Comparison of ENCODE assay signal across 25 cellular contexts in the genomic region with DNA sequence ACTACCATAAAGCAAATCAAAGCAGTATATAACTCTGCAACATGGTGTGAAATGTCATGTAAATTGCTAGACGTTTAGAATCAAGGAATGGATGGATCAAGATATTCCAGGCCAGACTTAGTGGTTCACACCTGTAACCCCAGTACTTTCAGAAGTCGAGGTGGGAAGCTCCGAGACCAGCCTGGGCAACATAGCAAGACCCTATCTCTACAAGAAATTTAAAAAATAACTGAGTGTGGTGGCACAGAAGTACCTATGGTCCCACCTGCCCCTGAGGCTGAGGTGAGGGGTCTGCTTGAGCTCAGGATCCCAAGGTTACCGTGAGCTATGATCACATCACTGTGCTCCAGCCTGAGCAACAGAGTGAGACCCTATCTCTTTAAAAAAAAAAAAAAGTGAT. TPM values are rescaled to one million over a fixed set of nuclear protein-coding genes. Genes with fewer than 3 reads are reported as not detected.
DNase-seq lines count a peak whose midpoint lies in the region; ATAC-seq, FAIRE-seq and TF ChIP-seq lines count a peak whose summit lies in the region.
"Had no signal": no experiment of that assay in that cellular context is flagged by ENCODE, and none has a peak within 500 bp of the region (broad histone marks: within the 10 kb centered on the region; RNA-seq: fewer than 3 reads in every experiment).

No MANE protein-coding gene starts in this region.

- peaks cover 6% of the 10 kb centered on the region for H4K20me1 ChIP-seq in K562 (replicated peaks; ENCODE audit: control insufficient read depth, insufficient read depth, low read length)

- TF ChIP-seq EP300 in K562 (IDR thresholded peaks at IDR 0.05; ENCODE audit: low read length), result no peak

- no peak overlapping the region for H3K9ac ChIP-seq in K562 (ENCODE audit: insufficient read depth in 1 of 2, low read depth in 2 of 2, low read length in 2 of 2)
- H3K9ac ChIP-seq: GM23248 had no signal

- no peak for FAIRE-seq in K562 (lab: Jason Lieb, UNC)
- FAIRE-seq: G401.6 had no signal

- WGBS in K562 (ENCODE audit: insufficient coverage, low coverage, missing lambda C conversion rate), result 78% methylated on average over 4 of the region's 4 CpGs
- WGBS in aorta, 2 donors, result 88 to 89% methylated on average over 4 of the region's 4 CpGs

- H3K27me3 ChIP-seq in K562 (ENCODE audit: control insufficient read depth in 2 of 2, insufficient read depth in 2 of 2, low read length in 2 of 2) (no peaks in the 10 kb centered on the region), aorta (ENCODE audit: control insufficient read depth in 1 of 2, insufficient read depth in 2 of 2, low read length in 1 of 2) (no peaks in the 10 kb centered on the region)
- H3K27me3 ChIP-seq: BE2C had no signal

- POLR2A ChIA-PET in activated CD4-positive, alpha-beta T cell treated with anti-CD3 and anti-CD28 coated beads, Interleukin-2, amount 10 ng/mL, durations not matched to agents 7 days and 5 days (lab: Charles Lee), result no interaction called here
- POLR2A ChIA-PET in K562 (lab: Yijun Ruan, JAX), result interaction anchor here (0.7 to 4.6 kb wide), 9 partner anchors 9 to 39 kb away, joined by 4 to 37 read pairs (median 5); no protein-coding TSS in a partner anchor

- TF ChIP-seq RAD21 in K562 (CRISPR knock-in tag; conservative IDR thresholded peaks at IDR 0.05 in 1 of 2, IDR thresholded peaks at IDR 0.05 in 1 of 2), result no peak

- H3K9me3 ChIP-seq in K562 (replicated peaks; ENCODE audit: control insufficient read depth, insufficient read depth, low read depth, low read length) (no peaks in the 10 kb centered on the region), aorta (ENCODE audit: control insufficient read depth, low read length) (no peaks in the 10 kb centered on the region)
- H3K9me3 ChIP-seq: BE2C had no signal

- DNase-seq in activated CD4-positive, alpha-beta T cell treated with anti-CD3 and anti-CD28 coated beads, Interleukin-2, amount 10 ng/mL, durations not matched to agents 7 days and 5 days, result no peak
- no peak for DNase-seq in activated CD4-positive, alpha-beta T cell treated with anti-CD3 and anti-CD28 coated beads, Interleukin-2, amount 50 U/mL, for 4 hours
- no peak for DNase-seq in stimulated activated naive CD8-positive, alpha-beta T cell treated with anti-CD3 and anti-CD28 coated beads, Interleukin-15, Interleukin-2, amounts not matched to agents 100 U/mL and 50 U/mL, for 24 hours
- DNase-seq in K562 (ENCODE audit: extremely low read depth in 1 of 4, low spot score in 3 of 4) (no peak), GM13976 (ENCODE audit: low spot score) (no peak), aorta (no peak), COR-L47 (lab: John Stamatoyannopoulos, UW) (no peak)
- DNase-seq: 8988T, ACHN, BE2C, GM23248, H7, HFFc6, NCI-H1048, NCI-H1417, NCI-H1694, NCI-H2029 treated with DMSO at 0.1 percent for 48 hours, NCI-H446 treated with DMSO at 0.1 percent for 48 hours, NCI-H69, SHP77 had no signal

- H3K9me1 ChIP-seq in K562 (ENCODE audit: control insufficient read depth, insufficient read depth, low read length), result no peaks in the 10 kb centered on the region

- TF ChIP-seq POLR2A in K562 (conservative IDR thresholded peaks at IDR 0.05), result no peak

- peaks cover 19% of the 10 kb centered on the region for H3K36me3 Mint-ChIP-seq in activated CD4-positive, alpha-beta T cell treated with anti-CD3 and anti-CD28 coated beads, Interleukin-2, amount 10 ng/mL, durations not matched to agents 7 days and 5 days (ENCODE audit: low read depth)
- peaks cover 22% of the 10 kb centered on the region for H3K36me3 Mint-ChIP-seq in stimulated activated naive CD8-positive, alpha-beta T cell treated with anti-CD3 and anti-CD28 coated beads, Interleukin-15, Interleukin-2, amounts not matched to agents 100 ng/mL and 50 ng/mL, for 24 hours (ENCODE audit: low read depth)
- H3K36me3 Mint-ChIP-seq: CD14-positive monocyte, IgD-negative memory B cell had no signal

- peaks cover 31% of the 10 kb centered on the region for H3K4me1 Mint-ChIP-seq in activated CD4-positive, alpha-beta T cell treated with anti-CD3 and anti-CD28 coated beads, Interleukin-2, amount 10 ng/mL, durations not matched to agents 7 days and 5 days
- H3K4me1 Mint-ChIP-seq in stimulated activated naive CD8-positive, alpha-beta T cell treated with anti-CD3 and anti-CD28 coated beads, Interleukin-15, Interleukin-2, amounts not matched to agents 100 ng/mL and 50 ng/mL, for 24 hours (ENCODE audit: low read depth), result peaks cover 38% of the 10 kb centered on the region

- in situ Hi-C loops in K562 (cut with MboI), result no loop called here
- in situ Hi-C loops in GM13976 (cut with MboI; ENCODE audit: low sequenced_read_pairs, unreplicated experiment), result no loop called here

- H3K4me1 ChIP-seq in K562 (replicated peaks in 1 of 2; ENCODE audit: control insufficient read depth in 2 of 2, insufficient read depth in 2 of 2, low read length in 2 of 2) (peaks cover 0 to 23% of the 10 kb centered on the region in 2 experiments; a peak in 3 of 5 replicates), aorta (ENCODE audit: control insufficient read depth in 1 of 2, insufficient read depth in 2 of 2, low read length in 2 of 2) (no peaks in the 10 kb centered on the region)
- H3K4me1 ChIP-seq: BE2C had no signal

- H3K4me3 Mint-ChIP-seq in activated CD4-positive, alpha-beta T cell treated with anti-CD3 and anti-CD28 coated beads, Interleukin-2, amount 10 ng/mL, durations not matched to agents 7 days and 5 days, result no peak overlapping the region
- peak overlapping the region; percentile 64 for H3K4me3 Mint-ChIP-seq in stimulated activated naive CD8-positive, alpha-beta T cell treated with anti-CD3 and anti-CD28 coated beads, Interleukin-15, Interleukin-2, amounts not matched to agents 100 ng/mL and 50 ng/mL, for 24 hours
- H3K4me3 Mint-ChIP-seq: CD14-positive monocyte had no signal

- CTCF ChIA-PET in activated CD4-positive, alpha-beta T cell treated with anti-CD3 and anti-CD28 coated beads, Interleukin-2, amount 10 ng/mL, durations not matched to agents 7 days and 5 days (lab: Charles Lee), result interaction anchor here (0.6 to 1.7 kb wide), 7 partner anchors 14 to 99 kb away, joined by 3 to 7 read pairs (median 3); no protein-coding TSS in a partner anchor
- CTCF ChIA-PET in K562 (lab: Yijun Ruan, JAX; ENCODE audit: low intra/inter-chr PET ratio), result no interaction called here

- H2AFZ ChIP-seq in K562 (ENCODE audit: low read depth, low read length), result no peak overlapping the region
- H2AFZ ChIP-seq: GM23248 had no signal

- ATAC-seq in stimulated activated naive CD8-positive, alpha-beta T cell treated with anti-CD3 and anti-CD28 coated beads, Interleukin-15, Interleukin-2, amounts not matched to agents 100 U/mL and 50 U/mL, for 24 hours, result no peak
- ATAC-seq in K562 (no peak), aorta (ENCODE audit: low FRiP score) (no peak)

- peaks cover 5% of the 10 kb centered on the region for H3K9me3 Mint-ChIP-seq in activated CD4-positive, alpha-beta T cell treated with anti-CD3 and anti-CD28 coated beads, Interleukin-2, amount 10 ng/mL, durations not matched to agents 7 days and 5 days
- H3K9me3 Mint-ChIP-seq in stimulated activated naive CD8-positive, alpha-beta T cell treated with anti-CD3 and anti-CD28 coated beads, Interleukin-15, Interleukin-2, amounts not matched to agents 100 ng/mL and 50 ng/mL, for 24 hours, result peaks cover 5% of the 10 kb centered on the region
- H3K9me3 Mint-ChIP-seq: CD14-positive monocyte, HFFc6, IgD-negative memory B cell had no signal

- H3K36me3 ChIP-seq in K562 (ENCODE audit: control insufficient read depth, insufficient read depth, low read length) (peaks cover 3% of the 10 kb centered on the region; the same call in 2 of the 3 replicates), aorta (ENCODE audit: control insufficient read depth in 1 of 2, insufficient read depth in 2 of 2, low read length in 1 of 2) (no peaks in the 10 kb centered on the region)
- H3K36me3 ChIP-seq: BE2C had no signal

- H3K27ac ChIP-seq in K562 (ENCODE audit: extremely low read depth, low read depth, low read length) (no peak overlapping the region), aorta (ENCODE audit: low read depth in 1 of 2, low read length in 2 of 2) (no peak overlapping the region)
- H3K27ac ChIP-seq: GM23248, RWPE1 had no signal

- H3K79me2 ChIP-seq in K562 (ENCODE audit: control insufficient read depth, insufficient read depth, low read length), result peaks cover 34% of the 10 kb centered on the region

- TF ChIP-seq CTCF in K562 (IDR thresholded peaks at IDR 0.05 in 2 of 3, conservative IDR thresholded peaks at IDR 0.05 in 1 of 3; ENCODE audit: insufficient read depth in 2 of 3, low read depth in 1 of 3, low read length in 3 of 3), result no peak
- no peak for TF ChIP-seq CTCF in GM13976 (IDR thresholded peaks at IDR 0.05; ENCODE audit: borderline replicate concordance, control extremely low read depth, extremely low read depth, insufficient read depth, missing control alignments)

- H3K27me3 Mint-ChIP-seq in activated CD4-positive, alpha-beta T cell treated with anti-CD3 and anti-CD28 coated beads, Interleukin-2, amount 10 ng/mL, durations not matched to agents 7 days and 5 days, result no peaks in the 10 kb centered on the region
- no peaks in the 10 kb centered on the region for H3K27me3 Mint-ChIP-seq in stimulated activated naive CD8-positive, alpha-beta T cell treated with anti-CD3 and anti-CD28 coated beads, Interleukin-15, Interleukin-2, amounts not matched to agents 100 ng/mL and 50 ng/mL, for 24 hours

- BruUV-seq in K562 (replicated peaks; lab: Mats Ljungman, UMichigan), result no TSS peak

- no peak overlapping the region for H3K4me3 ChIP-seq in K562
- no peak overlapping the region for H3K4me3 ChIP-seq in aorta (ENCODE audit: low read length in 2 of 2)
- H3K4me3 ChIP-seq: GM23248 had no signal

- H3K27ac Mint-ChIP-seq in activated CD4-positive, alpha-beta T cell treated with anti-CD3 and anti-CD28 coated beads, Interleukin-2, amount 10 ng/mL, durations not matched to agents 7 days and 5 days, result peak overlapping the region; percentile 77
- H3K27ac Mint-ChIP-seq in stimulated activated naive CD8-positive, alpha-beta T cell treated with anti-CD3 and anti-CD28 coated beads, Interleukin-15, Interleukin-2, amounts not matched to agents 100 ng/mL and 50 ng/mL, for 24 hours, result no peak overlapping the region
- H3K27ac Mint-ChIP-seq: CD14-positive monocyte had no signal

- intact Hi-C loops in K562 (cut with micrococcal nuclease), result no loop called here
- intact Hi-C loops in aorta (cut with DNase I), result loop anchor here in 1 of 2 donors (10.0 kb wide), 1 partner anchor 192 kb away; a partner anchor contains a TSS

- H3K4me2 ChIP-seq in K562 (ENCODE audit: insufficient read depth, low read length), result no peak overlapping the region

RNA-seq across cellular contexts. Expression of a gene that starts 2.8 kb away (rescaled TPM):
- total RNA-seq in activated CD4-positive, alpha-beta T cell treated with anti-CD3 and anti-CD28 coated beads, Interleukin-2, amount 10 ng/mL, durations not matched to agents 7 days and 5 days, result 100 to 1,000 TPM; 120 to 128 TPM
- total RNA-seq in K562 (2011; cell fraction: chromatin; rRNA removed; ENCODE audit: low replicate concordance), result 140 and 431 TPM in 2 replicates
- total RNA-seq in K562 (2011; cell fraction: nucleolus; rRNA removed), result 73.7 and 105 TPM in 2 replicates
- total RNA-seq in K562 (2011; cell fraction: nucleoplasm; rRNA removed), result 141 and 150 TPM in 2 replicates
- total RNA-seq in K562 (2014; rRNA removed) (93.8 and 109 TPM in 2 replicates), K562 (2014; rRNA removed; fragmentation: Illumina TruSeq; extraction: Trizol) (98.6 and 116 TPM in 2 replicates), K562 (2015; rRNA removed; fragmentation: Illumina TruSeq; extraction: Trizol) (82.7 and 88.5 TPM in 2 replicates), K562 (2021) (109 and 118 TPM in 2 replicates), aorta (1 to 10 TPM; 1.3 to 4.1 TPM)
- polyA plus RNA-seq in K562 (2011; rRNA removed) (172 and 175 TPM in 2 replicates), K562 (2014; fragmentation: Illumina TruSeq; extraction: Trizol) (146 and 170 TPM in 2 replicates), K562 (2014; fragmentation: Nextera tagmentation; extraction: Ambion mirVana) (10 to 100 TPM; 48.7 to 63.0 TPM), K562 (2014; rRNA removed) (137 and 157 TPM in 2 replicates), aorta (1 to 10 TPM in 1 of 2 donors, under 1 TPM in 1; 0.75 to 1.3 TPM)
- polyA plus RNA-seq in K562 (2011; cell fraction: cytosol; rRNA removed), result 52.3 and 86.8 TPM in 2 replicates
- polyA plus RNA-seq in K562 (2011; cell fraction: nucleus; rRNA removed), result 308 and 479 TPM in 2 replicates
- 96.3 and 101 TPM in 2 replicates for polyA plus RNA-seq in K562 (2012)
- polyA minus RNA-seq in K562 (2011; rRNA and poly(A)+ RNA removed), result 123 and 134 TPM in 2 replicates
- 54.2 and 59.2 TPM in 2 replicates for polyA minus RNA-seq in K562 (2011; cell fraction: cytosol; rRNA and poly(A)+ RNA removed)
- 83.7 and 175 TPM in 2 replicates for polyA minus RNA-seq in K562 (2011; cell fraction: nucleus; rRNA and poly(A)+ RNA removed)

Comparison
In these comparisons a context has a peak if more than half of its experiments do, and no peak if none do; other contexts are left out.
1. RNA of a gene that starts 2.8 kb away (total RNA-seq): 120 to 128 TPM in activated CD4-positive, alpha-beta T cell treated with anti-CD3 and anti-CD28 coated beads, Interleukin-2, amount 10 ng/mL, durations not matched to agents 7 days and 5 days and 73.7 to 431 TPM in K562; 1.3 to 4.1 TPM in aorta; every median in the first group is over 10 times any median in the second.